Comparison of ENCODE assay signal across 1 cellular context in genomic region chr10:14959221-14960057, GRCh38.
TF ChIP-seq lines count a peak whose summit lies in the region.

MEIG1 (plus strand) TSS chr10:14959388; CDS start chr10:14966469, 7,081 bp downstream.

TF ChIP-seq in HEK293, 187 proteins besides CTCF, POLR2A, EP300 and RAD21 (continued from another document and continues in another):
- TF ChIP-seq ZBTB6 (tag by site-specific recombination; IDR thresholded peaks at IDR 0.05) (0 out of 2 replicates have a peak, but pooled peaks have one; percentile 21), ZNF133 (tag by site-specific recombination; IDR thresholded peaks at IDR 0.05) (no peak), ZNF146 (tag by site-specific recombination; IDR thresholded peaks at IDR 0.05) (no peak; the same call in 1 of the 2 replicates), ZNF76 (tag by site-specific recombination; IDR thresholded peaks at IDR 0.05; ENCODE audit: borderline replicate concordance, low read depth) (peak; percentile 73), ZFP41 (tag by site-specific recombination; IDR thresholded peaks at IDR 0.05; ENCODE audit: borderline replicate concordance) (no peak), ZBTB11 (tag by site-specific recombination; conservative IDR thresholded peaks at IDR 0.05; ENCODE audit: low read depth) (peak; percentile 99), ZNF704 (tag by site-specific recombination; IDR thresholded peaks at IDR 0.05) (no peak), ZNF311 (tag by site-specific recombination; IDR thresholded peaks at IDR 0.05; ENCODE audit: borderline replicate concordance) (no peak), ZNF664 (tag by site-specific recombination; IDR thresholded peaks at IDR 0.05) (no peak), RBAK (tag by site-specific recombination; IDR thresholded peaks at IDR 0.05) (no peak; the same call in 1 of the 2 replicates), ZNF626 (tag by site-specific recombination; IDR thresholded peaks at IDR 0.05) (no peak), ZSCAN18 (tag by site-specific recombination; IDR thresholded peaks at IDR 0.05) (no peak), HOXC10 (CRISPR knock-in tag; IDR thresholded peaks at IDR 0.05) (no peak), ZNF114 (tag by site-specific recombination; IDR thresholded peaks at IDR 0.05) (no peak), ZNF214 (tag by site-specific recombination; IDR thresholded peaks at IDR 0.05; ENCODE audit: borderline replicate concordance) (no peak), KLF9 (tag by site-specific recombination; IDR thresholded peaks at IDR 0.05; ENCODE audit: low read depth) (peak; percentile 46; the same call in 1 of the 2 replicates), ZNF16 (tag by site-specific recombination; IDR thresholded peaks at IDR 0.05; ENCODE audit: low read depth) (no peak), SALL2 (tag by site-specific recombination; IDR thresholded peaks at IDR 0.05; ENCODE audit: borderline replicate concordance) (no peak), ZNF37A (tag by site-specific recombination; IDR thresholded peaks at IDR 0.05) (no peak), ZNF544 (tag by site-specific recombination; IDR thresholded peaks at IDR 0.05) (no peak), ZNF571 (tag by site-specific recombination; IDR thresholded peaks at IDR 0.05) (no peak), ZNF140 (tag by site-specific recombination; IDR thresholded peaks at IDR 0.05) (no peak), GLI2 (tag by site-specific recombination; IDR thresholded peaks at IDR 0.05; ENCODE audit: borderline replicate concordance, low read depth) (no peak), ZNF777 (tag by site-specific recombination; IDR thresholded peaks at IDR 0.05; ENCODE audit: borderline replicate concordance) (no peak), ZNF174 (tag by site-specific recombination; IDR thresholded peaks at IDR 0.05) (no peak), ZNF488 (tag by site-specific recombination; IDR thresholded peaks at IDR 0.05) (no peak), ZNF747 (tag by site-specific recombination; IDR thresholded peaks at IDR 0.05) (no peak), ZNF350 (tag by site-specific recombination; IDR thresholded peaks at IDR 0.05) (no peak), ZNF341 (tag by site-specific recombination; IDR thresholded peaks at IDR 0.05; ENCODE audit: low read depth) (peak; percentile 96), ZNF132 (tag by site-specific recombination; IDR thresholded peaks at IDR 0.05; ENCODE audit: borderline replicate concordance) (no peak), ZNF48 (tag by site-specific recombination; IDR thresholded peaks at IDR 0.05) (no peak), ZNF398 (tag by site-specific recombination; IDR thresholded peaks at IDR 0.05) (no peak), ZBTB49 (tag by site-specific recombination; IDR thresholded peaks at IDR 0.05; ENCODE audit: low read depth) (no peak), ZNF514 (tag by site-specific recombination; IDR thresholded peaks at IDR 0.05) (no peak), ZNF2 (tag by site-specific recombination; IDR thresholded peaks at IDR 0.05) (peak; percentile 90), ZNF112 (tag by site-specific recombination; IDR thresholded peaks at IDR 0.05) (no peak), ZNF18 (tag by site-specific recombination; IDR thresholded peaks at IDR 0.05) (no peak), ZNF26 (tag by site-specific recombination; IDR thresholded peaks at IDR 0.05) (no peak), ZNF843 (tag by site-specific recombination; IDR thresholded peaks at IDR 0.05) (0 out of 2 replicates have a peak, but pooled peaks have one; percentile 10), ZNF596 (tag by site-specific recombination; IDR thresholded peaks at IDR 0.05) (0 out of 2 replicates have a peak, but pooled peaks have one; percentile 9), HOXA7 (CRISPR knock-in tag; IDR thresholded peaks at IDR 0.05; ENCODE audit: borderline replicate concordance) (no peak), GLIS1 (tag by site-specific recombination; IDR thresholded peaks at IDR 0.05) (peak; percentile 63), ZSCAN4 (tag by site-specific recombination; IDR thresholded peaks at IDR 0.05) (0 out of 2 replicates have a peak, but pooled peaks have one; percentile 45), ZSCAN23 (tag by site-specific recombination; IDR thresholded peaks at IDR 0.05) (no peak), KLF7 (tag by site-specific recombination; IDR thresholded peaks at IDR 0.05; ENCODE audit: borderline replicate concordance) (peak; percentile 39)
